In genomic region chr1:15799004-15799867, GRCh38 we compare ENCODE assay signal across 8 cellular contexts. TPM values are rescaled to one million over a fixed set of nuclear protein-coding genes. Genes with fewer than 3 reads are reported as not detected.
A peak's percentile ranks its signal among the peaks of the same experiment; 100 is the strongest.
DNase-seq lines count a peak whose midpoint lies in the region; ATAC-seq and TF ChIP-seq lines count a peak whose summit lies in the region.

No MANE protein-coding gene starts in this region.

- TF ChIP-seq POLR2A in GM18505 (IDR thresholded peaks at IDR 0.05; ENCODE audit: borderline replicate concordance, extremely low read depth, insufficient read depth, insufficient read length), result no peak

- no peak overlapping the region for H3K4me3 ChIP-seq in fibroblast of pulmonary artery (replicated peaks; ENCODE audit: low read depth, low read length)

- DNase-seq in GM04503 (ENCODE audit: low read depth), result peak; percentile 97
- peak; percentile 99 for DNase-seq in RPMI7951 (ENCODE audit: low read depth)
- DNase-seq in fibroblast of pulmonary artery (ENCODE audit: low read depth), result peak; percentile 97
- DNase-seq in renal cortical epithelial cell (ENCODE audit: low read depth), result peak; percentile 98
- DNase-seq in HuH-7 (ENCODE audit: low spot score), result no peak

- no peak for ATAC-seq in HG02981 (IDR thresholded peaks at IDR 0.05; ENCODE audit: unreplicated experiment)
- no peak for ATAC-seq in HG02973 (IDR thresholded peaks at IDR 0.05; ENCODE audit: unreplicated experiment)
- no peak for ATAC-seq in GM18505 (IDR thresholded peaks at IDR 0.05; ENCODE audit: unreplicated experiment)

- no peak for TF ChIP-seq CTCF in fibroblast of pulmonary artery (IDR thresholded peaks at IDR 0.05; ENCODE audit: low read length, missing control alignments)

RNA-seq across cellular contexts. Expression of gene UQCRHL, which starts 8.2 kb away (rescaled TPM):
- total RNA-seq in RPMI7951 (2014; rRNA removed; shearing (Covaris generic)), result 3.2 and 4.0 TPM in 2 replicates
- 1.5 and 2.8 TPM in 2 replicates for total RNA-seq in renal cortical epithelial cell

RNA-seq across cellular contexts. Expression of gene FBLIM1, which starts 40.6 kb away (rescaled TPM):
- 57.3 and 75.5 TPM in 2 replicates for total RNA-seq in RPMI7951 (2014; rRNA removed; shearing (Covaris generic))
- 213 and 231 TPM in 2 replicates for total RNA-seq in renal cortical epithelial cell

RNA-seq across cellular contexts. Expression of gene SPEN, which starts 48.3 kb away (rescaled TPM):
- 9.3 and 14.1 TPM in 2 replicates for total RNA-seq in RPMI7951 (2014; rRNA removed; shearing (Covaris generic))
- 18.6 and 45.6 TPM in 2 replicates for total RNA-seq in renal cortical epithelial cell

RNA-seq across cellular contexts. Expression of gene TMEM82, which starts 56.9 kb away (rescaled TPM):
- total RNA-seq in RPMI7951 (2014; rRNA removed; shearing (Covaris generic)), result not detected in 2 replicates
- not detected in 2 replicates for total RNA-seq in renal cortical epithelial cell
